In genomic region chr4:83708500-83709175, GRCh38 we compare ENCODE assay signal across 14 cellular contexts.
DNase-seq lines count a peak whose midpoint lies in the region; ATAC-seq, FAIRE-seq and TF ChIP-seq lines count a peak whose summit lies in the region.
"Had no signal": no experiment of that assay in that cellular context is flagged by ENCODE, and none has a peak within 500 bp of the region (broad histone marks: within the 10 kb centered on the region; RNA-seq: fewer than 3 reads in every experiment).

No MANE protein-coding gene starts in this region.

- H3K56ac ChIP-seq in H1 (replicated peaks; ENCODE audit: insufficient read length, low read depth, low read length): no peak overlapping the region

- H2AK5ac ChIP-seq in H1 (ENCODE audit: low read depth, low read length): no peak overlapping the region

- no peak for ATAC-seq in GM21526 (IDR thresholded peaks at IDR 0.05; ENCODE audit: low FRiP score, unreplicated experiment)

- H2AFZ ChIP-seq in H1 (ENCODE audit: low read length): peak overlapping the region; percentile 69; the same call in 1 of the 2 replicates

- H3K9ac ChIP-seq in H1 (replicated peaks in 1 of 4; ENCODE audit: extremely low read depth in 1 of 4, low read depth in 3 of 4, low read length in 3 of 4): no peak overlapping the region
- no peak overlapping the region for H3K9ac ChIP-seq in kidney (ENCODE audit: low read length in 2 of 2)

- H2BK15ac ChIP-seq in H1 (ENCODE audit: low read length): no peak overlapping the region

- no peaks in the 10 kb centered on the region for H3K23me2 ChIP-seq in H1 (ENCODE audit: low read depth, low read length)

- no peak overlapping the region for H4K91ac ChIP-seq in H1 (replicated peaks; ENCODE audit: insufficient read length, low read length)

- no peak overlapping the region; the same call in 1 of the 2 replicates for H2BK20ac ChIP-seq in H1 (ENCODE audit: low read length)

- H3K23ac ChIP-seq in H1 (ENCODE audit: insufficient read length): no peak overlapping the region

- no peak overlapping the region for H3K4ac ChIP-seq in H1 (replicated peaks; ENCODE audit: insufficient read length, low read depth, low read length)

- H3K14ac ChIP-seq in H1 (ENCODE audit: insufficient read length): no peak overlapping the region

- WGBS in H1 (ENCODE audit: extremely low coverage in 1 of 2, insufficient coverage in 1 of 2, insufficient read length in 1 of 2, insufficient replicate concordance in 2 of 2, low coverage in 1 of 2, low lambda C conversion rate in 2 of 2, missing lambda C conversion rate in 1 of 2), 2 experiments: 34% methylated on average over 6 of the region's 6 CpGs; no CpG with 5 or more reads in 1 of the 2 experiments

- CTCF ChIA-PET in H1 (lab: Charles Lee; ENCODE audit: partially characterized antibody): interaction anchor here (1.7 kb wide), 1 partner anchor 64 kb away, joined by 3 read pairs; no protein-coding TSS in a partner anchor

- no peaks in the 10 kb centered on the region for H3K79me2 ChIP-seq in H1 (ENCODE audit: control insufficient read depth in 1 of 2, insufficient read depth in 2 of 2, low read length in 2 of 2)

- no peak overlapping the region for H2BK5ac ChIP-seq in H1 (ENCODE audit: low read depth, low read length)

- POLR2A ChIA-PET in H1 (lab: Charles Lee; ENCODE audit: partially characterized antibody): no interaction called here

- no peaks in the 10 kb centered on the region for H3K27me3 ChIP-seq in HAP-1 (ENCODE audit: low read depth)
- H3K27me3 ChIP-seq in H1 (replicated peaks in 1 of 4; ENCODE audit: control insufficient read depth in 3 of 4, extremely low read depth in 1 of 4, insufficient read depth in 3 of 4, low read length in 3 of 4): no peaks in the 10 kb centered on the region

- intact Hi-C loops in kidney (cut with DNase I) (no loop called here), cardiac septum (cut with DNase I) (no loop called here)

- no peak for TF ChIP-seq POLR2A in H1 (IDR thresholded peaks at IDR 0.05; ENCODE audit: control extremely low read depth in 1 of 2, low read depth in 2 of 2, low read length in 2 of 2)

- no peaks in the 10 kb centered on the region for H3K79me1 ChIP-seq in H1 (ENCODE audit: low read depth, low read length)

- H3K4me1 ChIP-seq in HAP-1 (peaks cover 50% of the 10 kb centered on the region), H1 (replicated peaks in 1 of 4; ENCODE audit: control insufficient read depth in 3 of 4, insufficient read depth in 4 of 4, low read length in 3 of 4) (peaks cover 0 to 7% (median 6%) of the 10 kb centered on the region in 4 experiments; a peak in 3 of 7 replicates), kidney (ENCODE audit: control insufficient read depth in 1 of 2, insufficient read depth in 1 of 2, low read depth in 1 of 2, low read length in 2 of 2) (peaks cover 4 to 6% of the 10 kb centered on the region in 2 donors)

- peak; percentile 72 to 92 for DNase-seq in HAP-1 (ENCODE audit: low spot score in 2 of 2)
- peak in 1 of 2 experiments; percentile 5 for DNase-seq in H1 (ENCODE audit: low read depth in 1 of 2, low spot score in 2 of 2)
- no peak for DNase-seq in kidney
- peak; percentile 56 for DNase-seq in renal cortical epithelial cell (ENCODE audit: low read depth)
- DNase-seq in cardiac septum (ENCODE audit: low spot score): no peak
- no peak for DNase-seq in GM13977 (ENCODE audit: low spot score)
- DNase-seq: H7, KBM-7, NCI-H1048, NCI-H146, NCI-H2107, NCI-H69, SHP77 treated with DMSO at 0.1 percent for 48 hours had no signal

- no peak overlapping the region for H2BK120ac ChIP-seq in H1 (replicated peaks; ENCODE audit: low read depth, low read length)

- no peak for TF ChIP-seq EP300 in H1 (IDR thresholded peaks at IDR 0.05; ENCODE audit: borderline replicate concordance in 1 of 2, low read depth in 2 of 2, low read length in 2 of 2)

- H3K4me3 ChIP-seq in HAP-1 (no peak overlapping the region), H1 (ENCODE audit: extremely low read depth in 1 of 4, insufficient read depth in 2 of 4, low read depth in 3 of 4, low read length in 4 of 4) (peak overlapping the region in 1 of 4 experiments; percentile 24; a peak in 1 of 8 replicates), kidney (ENCODE audit: low read length in 2 of 2) (peak overlapping the region; percentile 2 to 40)

- no peaks in the 10 kb centered on the region for H3K9me3 ChIP-seq in HAP-1
- H3K9me3 ChIP-seq in H1 (ENCODE audit: insufficient read depth in 2 of 2, low read depth in 1 of 2, low read length in 1 of 2): no peaks in the 10 kb centered on the region
- H3K9me3 ChIP-seq in kidney (ENCODE audit: control insufficient read depth in 1 of 2, low read length in 2 of 2): peaks cover 0 to 2% of the 10 kb centered on the region in 2 donors

- no peak overlapping the region for H4K5ac ChIP-seq in H1 (ENCODE audit: insufficient read length, low read depth, low read length)

- no peak overlapping the region for H4K8ac ChIP-seq in H1 (ENCODE audit: extremely low read depth, insufficient read depth, low read length)

- no peak for TF ChIP-seq RAD21 in H1 (IDR thresholded peaks at IDR 0.05 in 1 of 2, conservative IDR thresholded peaks at IDR 0.05 in 1 of 2; ENCODE audit: low read depth in 2 of 2, low read length in 2 of 2)

- no peaks in the 10 kb centered on the region for H3K36me3 ChIP-seq in HAP-1 (replicated peaks)
- no peaks in the 10 kb centered on the region for H3K36me3 ChIP-seq in H1 (ENCODE audit: control insufficient read depth in 2 of 4, insufficient read depth in 4 of 4, low read length in 3 of 4)
- H3K36me3 ChIP-seq in kidney (ENCODE audit: control insufficient read depth in 1 of 2, insufficient read depth in 2 of 2, low read length in 2 of 2): no peaks in the 10 kb centered on the region

- in situ Hi-C loops in HAP-1 (cut with MboI; ENCODE audit: low sequenced_read_pairs): no loop called here
- in situ Hi-C loops in GM13977 (cut with MboI; ENCODE audit: low pct_unique_long_range_greater_than_20kb, low sequenced_read_pairs, unreplicated experiment): no loop called here

- no peak overlapping the region for H3K18ac ChIP-seq in H1 (ENCODE audit: extremely low read depth, low read length)

- FAIRE-seq in H1 (lab: Jason Lieb, UNC) (peak; percentile 24), kidney (lab: Jason Lieb, UNC) (no peak)

- H4K20me1 ChIP-seq in H1 (replicated peaks in 1 of 2; ENCODE audit: control insufficient read depth in 1 of 2, insufficient read depth in 2 of 2, low read length in 2 of 2): no peaks in the 10 kb centered on the region

- H3K27ac ChIP-seq in H1 (ENCODE audit: low read depth, low read length): no peak overlapping the region
- no peak overlapping the region for H3K27ac ChIP-seq in kidney (ENCODE audit: low read depth in 2 of 2, low read length in 2 of 2)

- TF ChIP-seq CTCF in H1 (IDR thresholded peaks at IDR 0.05; ENCODE audit: control extremely low read depth in 1 of 3, insufficient read depth in 1 of 3, low read depth in 1 of 3, low read length in 3 of 3) (no peak), kidney (IDR thresholded peaks at IDR 0.05; ENCODE audit: borderline replicate concordance, extremely low read depth, insufficient read depth) (no peak), GM13977 (IDR thresholded peaks at IDR 0.05; ENCODE audit: extremely low read depth, insufficient read depth, missing control alignments) (no peak)

- H2BK12ac ChIP-seq in H1 (ENCODE audit: low read depth, low read length): no peak overlapping the region

- peak overlapping the region in 1 of 2 experiments; percentile 27; a peak in 2 of 4 replicates for H3K4me2 ChIP-seq in H1 (ENCODE audit: insufficient read depth in 1 of 2, low read depth in 2 of 2, low read length in 2 of 2)

TF ChIP-seq in H1, 55 proteins besides CTCF, POLR2A, EP300 and RAD21:
- no peak for TF ChIP-seq BRCA1 (IDR thresholded peaks at IDR 0.05; ENCODE audit: low read depth, low read length)
- no peak for TF ChIP-seq SAP30 (IDR thresholded peaks at IDR 0.05; ENCODE audit: insufficient read depth, insufficient replicate concordance, low read length)
- TF ChIP-seq TEAD4 (IDR thresholded peaks at IDR 0.05; ENCODE audit: low read depth, low read length): peak; percentile 54; the same call in 1 of the 2 replicates

Comparison
In these comparisons a context has a peak if more than half of its experiments do, and no peak if none do; other contexts are left out.
1. DNase-seq: peak in HAP-1 (2 of 2) and renal cortical epithelial cell (single experiment); none in kidney (single experiment), cardiac septum (single experiment) and GM13977 (single experiment).